Comparison of ENCODE assay signal across 30 cellular contexts in the genomic region with DNA sequence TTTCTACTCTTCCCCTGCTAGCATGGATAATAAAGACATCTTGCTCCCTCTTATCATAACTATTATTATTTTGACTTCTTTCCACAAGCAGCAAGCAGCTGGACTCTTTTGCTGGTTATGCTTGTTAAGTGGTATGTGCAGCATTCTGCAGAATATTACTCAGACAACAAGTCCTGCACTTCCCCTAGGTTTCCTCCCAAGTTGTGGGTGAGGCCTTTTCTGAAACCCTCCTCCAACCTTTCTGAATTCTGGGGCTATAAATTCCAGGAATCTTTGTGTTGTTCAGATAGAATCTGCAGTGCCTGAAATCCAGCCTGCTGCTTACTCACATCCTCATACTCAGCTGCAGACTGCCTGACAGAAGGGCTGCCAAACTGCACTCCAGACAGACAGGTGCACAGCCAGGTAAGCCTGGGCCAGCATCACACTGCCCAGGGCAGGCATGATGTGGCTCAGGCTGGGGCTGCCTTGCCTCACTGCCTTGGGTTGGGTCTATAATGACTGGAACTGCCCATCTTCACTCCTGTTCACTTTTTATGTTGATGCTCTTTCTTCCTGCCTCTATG. TPM values are rescaled to one million over a fixed set of nuclear protein-coding genes. Genes with fewer than 3 reads are reported as not detected.
DNase-seq lines count a peak whose midpoint lies in the region; ATAC-seq and TF ChIP-seq lines count a peak whose summit lies in the region.
"Had no signal": no experiment of that assay in that cellular context is flagged by ENCODE, and none has a peak within 500 bp of the region (broad histone marks: within the 10 kb centered on the region; RNA-seq: fewer than 3 reads in every experiment).

No MANE protein-coding gene starts in this region.

- H3K23ac ChIP-seq in trophoblast cell (ENCODE audit: low read length), result no peak overlapping the region

- no peak for ATAC-seq in T-helper 17 cell
- peak; percentile 35 for ATAC-seq in foreskin keratinocyte
- ATAC-seq in GM18873 (IDR thresholded peaks at IDR 0.05; ENCODE audit: low FRiP score, unreplicated experiment), result no peak
- ATAC-seq: body of pancreas had no signal

- H4K12ac ChIP-seq in trophoblast cell (ENCODE audit: low read depth, low read length), result no peak overlapping the region

- H4K8ac ChIP-seq in trophoblast cell (ENCODE audit: low read depth, low read length), result no peak overlapping the region

- no peak overlapping the region for H2BK5ac ChIP-seq in trophoblast cell (ENCODE audit: low read depth, low read length, poor library complexity)

- no peak overlapping the region for H2AFZ ChIP-seq in trophoblast cell (ENCODE audit: insufficient read depth, low read length, poor library complexity)

- peaks cover 3% of the 10 kb centered on the region for H3K79me1 ChIP-seq in trophoblast cell (ENCODE audit: low read length)

- no peak overlapping the region for H3K4me3 Mint-ChIP-seq in T-helper 17 cell
- H3K4me3 Mint-ChIP-seq: central memory CD8-positive, alpha-beta T cell; IgD-negative memory B cell; neural crest cell; stimulated activated naive CD8-positive, alpha-beta T cell treated with anti-CD3 and anti-CD28 coated beads, Interleukin-15, Interleukin-2, amounts not matched to agents 100 ng/mL and 50 ng/mL, for 24 hours had no signal

- H3K18ac ChIP-seq in trophoblast cell (ENCODE audit: low read length), result no peak overlapping the region

- H2AK5ac ChIP-seq in trophoblast cell (ENCODE audit: low read length), result no peak overlapping the region

- no peak overlapping the region for H3K14ac ChIP-seq in trophoblast cell (ENCODE audit: low read length)

- H3K79me2 ChIP-seq in trophoblast cell (ENCODE audit: control insufficient read depth, insufficient read depth, low read length, poor library complexity), result no peaks in the 10 kb centered on the region

- H3K27ac ChIP-seq in foreskin keratinocyte (no peak overlapping the region), trophoblast cell (ENCODE audit: low read depth, low read length) (no peak overlapping the region), esophagus muscularis mucosa (replicated peaks in 1 of 4) (no peak overlapping the region)
- H3K27ac ChIP-seq: BLaER1 treated with 17β-estradiol and CSF1 and Interleukin-3, amounts not matched to agents 10 nM and 100 nM; body of pancreas; dorsolateral prefrontal cortex; thoracic aorta; VCaP had no signal

- H3K27me3 ChIP-seq in foreskin keratinocyte (peaks cover 5% of the 10 kb centered on the region), trophoblast cell (ENCODE audit: insufficient read depth, low read length) (no peaks in the 10 kb centered on the region), esophagus muscularis mucosa (no peaks in the 10 kb centered on the region)
- H3K27me3 ChIP-seq: BLaER1 treated with 17β-estradiol and CSF1 and Interleukin-3, amounts not matched to agents 10 nM and 100 nM; body of pancreas; dorsolateral prefrontal cortex had no signal

- TF ChIP-seq CTCF in foreskin keratinocyte (conservative IDR thresholded peaks at IDR 0.05), result no peak
- no peak for TF ChIP-seq CTCF in esophagus muscularis mucosa (IDR thresholded peaks at IDR 0.05)

- no peak overlapping the region for H3K4me3 ChIP-seq in trophoblast cell (ENCODE audit: low read depth, low read length)
- H3K4me3 ChIP-seq in esophagus muscularis mucosa, result no peak overlapping the region
- H3K4me3 ChIP-seq: BLaER1 treated with 17β-estradiol and CSF1 and Interleukin-3, amounts not matched to agents 10 nM and 100 nM; body of pancreas; dorsolateral prefrontal cortex; smooth muscle cell; thoracic aorta had no signal

- no peak overlapping the region for H3K9ac ChIP-seq in trophoblast cell (ENCODE audit: low read length)
- H3K9ac ChIP-seq: BLaER1 treated with 17β-estradiol and CSF1 and Interleukin-3, amounts not matched to agents 10 nM and 100 nM had no signal

- no peaks in the 10 kb centered on the region for H3K4me1 ChIP-seq in foreskin keratinocyte
- peaks cover 8 to 11% of the 10 kb centered on the region in 2 experiments for H3K4me1 ChIP-seq in trophoblast cell (ENCODE audit: control insufficient read depth in 1 of 2, insufficient read depth in 2 of 2, low read length in 2 of 2)
- H3K4me1 ChIP-seq in esophagus muscularis mucosa, result peaks cover 4 to 14% (median 10%) of the 10 kb centered on the region in 4 donors

- no peaks in the 10 kb centered on the region for H3K9me3 ChIP-seq in T-helper 17 cell (ENCODE audit: control insufficient read depth, low read length, poor library complexity, severe bottlenecking)
- peaks cover 3% of the 10 kb centered on the region for H3K9me3 ChIP-seq in trophoblast cell (ENCODE audit: insufficient read depth, low read depth, low read length)
- H3K9me3 ChIP-seq in esophagus muscularis mucosa, result peaks cover 0 to 3% (median 0%) of the 10 kb centered on the region in 4 donors
- H3K9me3 ChIP-seq: body of pancreas, thoracic aorta had no signal

- H3K36me3 ChIP-seq in trophoblast cell (ENCODE audit: control insufficient read depth in 1 of 2, insufficient read depth in 2 of 2, low read length in 2 of 2) (no peaks in the 10 kb centered on the region), esophagus muscularis mucosa (no peaks in the 10 kb centered on the region)
- H3K36me3 ChIP-seq: BLaER1 treated with 17β-estradiol and CSF1 and Interleukin-3, amounts not matched to agents 10 nM and 100 nM; thoracic aorta had no signal

- no peak for TF ChIP-seq POLR2A in esophagus muscularis mucosa (IDR thresholded peaks at IDR 0.05; ENCODE audit: low read depth)

- no peak overlapping the region for H3K4ac ChIP-seq in trophoblast cell (ENCODE audit: low read depth, low read length)

- TF ChIP-seq EP300 in esophagus muscularis mucosa (IDR thresholded peaks at IDR 0.05), result no peak

- H3K36me3 Mint-ChIP-seq in T-helper 17 cell (ENCODE audit: low read depth), result no peaks in the 10 kb centered on the region

- H2BK12ac ChIP-seq in trophoblast cell (ENCODE audit: low read length), result no peak overlapping the region

- H3K4me2 ChIP-seq in trophoblast cell (ENCODE audit: low read length), result no peak overlapping the region
- H3K4me2 ChIP-seq: BLaER1 treated with 17β-estradiol and CSF1 and Interleukin-3, amounts not matched to agents 10 nM and 100 nM; smooth muscle cell had no signal

- intact Hi-C loops in esophagus muscularis mucosa (cut with DNase I), result loop anchor here (5.0 kb wide), 1 partner anchor 302 kb away; no protein-coding TSS in a partner anchor

- H3K27ac Mint-ChIP-seq in T-helper 17 cell, result peak overlapping the region; percentile 11
- H3K27ac Mint-ChIP-seq: IgD-negative memory B cell; stimulated activated naive CD8-positive, alpha-beta T cell treated with anti-CD3 and anti-CD28 coated beads, Interleukin-15, Interleukin-2, amounts not matched to agents 100 ng/mL and 50 ng/mL, for 24 hours had no signal

- peaks cover 11% of the 10 kb centered on the region for H3K27me3 Mint-ChIP-seq in T-helper 17 cell
- H3K27me3 Mint-ChIP-seq: stimulated activated naive CD8-positive, alpha-beta T cell treated with anti-CD3 and anti-CD28 coated beads, Interleukin-15, Interleukin-2, amounts not matched to agents 100 ng/mL and 50 ng/mL, for 24 hours had no signal

- H3K4me1 Mint-ChIP-seq in T-helper 17 cell, result peaks cover 11% of the 10 kb centered on the region

- no peak overlapping the region for H2BK120ac ChIP-seq in trophoblast cell (ENCODE audit: insufficient read depth, low read length, poor library complexity)

- no peak overlapping the region for H4K91ac ChIP-seq in trophoblast cell (ENCODE audit: low read depth, low read length)

- DNase-seq in DMS53 treated with DMSO at 0.1 percent for 48 hours (lab: John Stamatoyannopoulos, UW; ENCODE audit: unreplicated experiment), result peak; percentile 3
- no peak for DNase-seq in T-helper 17 cell
- peak; percentile 26 to 50 for DNase-seq in foreskin keratinocyte
- DNase-seq in trophoblast cell, result peak; percentile 81 to 96
- no peak for DNase-seq in esophagus muscularis mucosa (ENCODE audit: extremely low spot score)
- no peak for DNase-seq in activated naive CD4-positive, alpha-beta T cell treated with Interleukin-2 at 50 U/mL for 16 hours
- DNase-seq: activated CD4-positive, alpha-beta T cell treated with anti-CD3 and anti-CD28 coated beads for 4 hours; activated gamma-delta T cell; activated T-cell treated with anti-CD3 and anti-CD28 coated beads, Interleukin-2, amount 50 U/mL, for 1 hour; DMS79; dorsolateral prefrontal cortex; GDM1; hypothalamus; MV-4-11; NCI-H1436; NCI-H2081; NCI-H748 treated with DMSO at 0.1 percent for 48 hours; stimulated activated CD4-positive, alpha-beta T cell treated with anti-CD3 and anti-CD28 coated beads, Interleukin-1b, Interleukin-23, amount 100 ng/mL, for 48 hours; T1000 had no signal

RNA-seq across cellular contexts. Expression of gene DHRS2, which starts 6.2 kb away (rescaled TPM):
- total RNA-seq in T-helper 17 cell, result not detected
- 0.17 and 0.18 TPM in 2 replicates for total RNA-seq in foreskin keratinocyte
- polyA plus RNA-seq in foreskin keratinocyte, result 0.16 and 0.32 TPM in 2 replicates
- 13.6 and 14.0 TPM in 2 replicates for polyA plus RNA-seq in trophoblast cell (2013)
- total RNA-seq in esophagus muscularis mucosa, result under 1 TPM in 2 of 4 donors, not detected in 2; 0.63 to 0.66 TPM
- total RNA-seq: fibroblast of lung, neural crest cell, thoracic aorta had no signal
- polyA plus RNA-seq: IgD-negative memory B cell had no signal

RNA-seq across cellular contexts. Expression of gene JPH4, which starts 51.3 kb away (rescaled TPM):
- total RNA-seq in T-helper 17 cell (not detected), foreskin keratinocyte (not detected in 2 replicates), esophagus muscularis mucosa (1 to 10 TPM in 3 of 4 donors, under 1 TPM in 1; 0.83 to 2.8 (median 2.0) TPM)
- polyA plus RNA-seq in foreskin keratinocyte, result 0.02 TPM in 1 of 2 replicates, not detected in the other
- polyA plus RNA-seq in trophoblast cell (2013), result 0.03 TPM in 1 of 2 replicates, not detected in the other
- total RNA-seq: fibroblast of lung had no signal
- polyA plus RNA-seq: fibroblast of lung, smooth muscle cell had no signal

Comparison
In these comparisons a context has a peak if more than half of its experiments do, and no peak if none do; other contexts are left out.
1. DNase-seq: peak in DMS53 treated with DMSO at 0.1 percent for 48 hours (single experiment), foreskin keratinocyte (2 of 2) and trophoblast cell (2 of 2); none in T-helper 17 cell (0 of 3), esophagus muscularis mucosa (single experiment) and activated naive CD4-positive, alpha-beta T cell treated with Interleukin-2 at 50 U/mL for 16 hours (single experiment).